Comparison of ENCODE assay signal across 15 cellular contexts in genomic region chr1:209527993-209528392, GRCh38. TPM values are rescaled to one million over a fixed set of nuclear protein-coding genes. Genes with fewer than 3 reads are reported as not detected.
DNase-seq lines count a peak whose midpoint lies in the region; ATAC-seq and TF ChIP-seq lines count a peak whose summit lies in the region.
"Had no signal": no experiment of that assay in that cellular context is flagged by ENCODE, and none has a peak within 500 bp of the region (broad histone marks: within the 10 kb centered on the region; RNA-seq: fewer than 3 reads in every experiment).

No MANE protein-coding gene starts in this region.

- H3K36me3 ChIP-seq in SJCRH30, result no peaks in the 10 kb centered on the region
- H3K36me3 ChIP-seq in smooth muscle cell (ENCODE audit: low read depth), result no peaks in the 10 kb centered on the region
- H3K36me3 ChIP-seq: colonic mucosa, prostate gland had no signal

- no peak overlapping the region for H2AFZ ChIP-seq in smooth muscle cell (ENCODE audit: low read depth)

- H3K4me2 ChIP-seq in smooth muscle cell, result peak overlapping the region; percentile 39

- no peak for ATAC-seq in natural killer cell
- no peak for ATAC-seq in GM18498 (IDR thresholded peaks at IDR 0.05; ENCODE audit: unreplicated experiment)

- H3K27me3 ChIP-seq in SJCRH30, result no peaks in the 10 kb centered on the region
- peaks cover 3% of the 10 kb centered on the region for H3K27me3 ChIP-seq in smooth muscle cell (ENCODE audit: low read depth)
- H3K27me3 ChIP-seq: colonic mucosa had no signal

- peak; percentile 42 for DNase-seq in HPDE6-E6E7 (ENCODE audit: extremely low spot score)
- peak; percentile 33 to 48 for DNase-seq in SJCRH30
- peak; percentile 97 for DNase-seq in kidney glomerular epithelial cell (lab: John Stamatoyannopoulos, UW)
- no peak for DNase-seq in smooth muscle cell (lab: John Stamatoyannopoulos, UW; ENCODE audit: unreplicated experiment)
- DNase-seq in natural killer cell, result no peak
- DNase-seq in anterior cingulate cortex (lab: John Stamatoyannopoulos, UW), result no peak
- DNase-seq in mesothelial cell of epicardium (ENCODE audit: low spot score in 2 of 2, unreplicated experiment in 2 of 2), result no peak
- DNase-seq: activated naive CD4-positive, alpha-beta T cell treated with anti-CD3 and anti-CD28 coated beads for 36 hours; colonic mucosa; foreskin melanocyte; NCI-H2029 treated with DMSO at 0.1 percent for 48 hours had no signal

- WGBS in smooth muscle cell (ENCODE audit: low lambda C conversion rate), result 43% methylated on average over 4 of the region's 4 CpGs

- H3K79me2 ChIP-seq in smooth muscle cell (ENCODE audit: low read depth), result no peaks in the 10 kb centered on the region

- TF ChIP-seq CTCF in smooth muscle cell (IDR thresholded peaks at IDR 0.05; ENCODE audit: borderline replicate concordance, insufficient read depth, poor library complexity, severe bottlenecking) (no peak), natural killer cell (IDR thresholded peaks at IDR 0.05) (no peak), mesothelial cell of epicardium (IDR thresholded peaks at IDR 0.05; ENCODE audit: unreplicated experiment) (no peak)

- no peaks in the 10 kb centered on the region for H3F3A ChIP-seq in smooth muscle cell (ENCODE audit: low read depth)

- H3K4me1 Mint-ChIP-seq in natural killer cell (no peaks in the 10 kb centered on the region), mesothelial cell of epicardium (peaks cover 9% of the 10 kb centered on the region)

- peaks cover 13 to 14% of the 10 kb centered on the region in 2 donors for H3K27me3 Mint-ChIP-seq in natural killer cell (ENCODE audit: low read depth in 2 of 2)
- peaks cover 3% of the 10 kb centered on the region for H3K27me3 Mint-ChIP-seq in mesothelial cell of epicardium (ENCODE audit: low read depth)

- peak overlapping the region; percentile 92 for H3K27ac ChIP-seq in SJCRH30
- peak overlapping the region; percentile 91 for H3K27ac ChIP-seq in smooth muscle cell (ENCODE audit: low read depth)
- H3K27ac ChIP-seq: colonic mucosa, prostate gland had no signal

- no peaks in the 10 kb centered on the region for H4K20me1 ChIP-seq in smooth muscle cell (ENCODE audit: low read depth)

- H3K9me3 ChIP-seq in SJCRH30 (replicated peaks) (no peaks in the 10 kb centered on the region), smooth muscle cell (replicated peaks; ENCODE audit: low read depth) (no peaks in the 10 kb centered on the region)
- H3K9me3 ChIP-seq: colonic mucosa, prostate gland had no signal

- no peaks in the 10 kb centered on the region for H3K9me3 Mint-ChIP-seq in natural killer cell
- no peaks in the 10 kb centered on the region for H3K9me3 Mint-ChIP-seq in mesothelial cell of epicardium
- H3K9me3 Mint-ChIP-seq: activated naive CD4-positive, alpha-beta T cell treated with anti-CD3 and anti-CD28 coated beads for 36 hours had no signal

- H3K9ac ChIP-seq in smooth muscle cell (ENCODE audit: low read depth), result peak overlapping the region; percentile 59

- no peak overlapping the region for H3K4me3 ChIP-seq in SJCRH30
- no peak overlapping the region for H3K4me3 ChIP-seq in smooth muscle cell
- H3K4me3 ChIP-seq: colonic mucosa, prostate gland had no signal

- H3K36me3 Mint-ChIP-seq in natural killer cell, result no peaks in the 10 kb centered on the region
- no peaks in the 10 kb centered on the region for H3K36me3 Mint-ChIP-seq in mesothelial cell of epicardium

- intact Hi-C loops in natural killer cell (cut with micrococcal nuclease), result no loop called here

- H3K27ac Mint-ChIP-seq in natural killer cell (no peak overlapping the region), mesothelial cell of epicardium (no peak overlapping the region)
- H3K27ac Mint-ChIP-seq: activated naive CD4-positive, alpha-beta T cell treated with anti-CD3 and anti-CD28 coated beads for 36 hours had no signal

- H3K4me1 ChIP-seq in SJCRH30 (peaks cover 57% of the 10 kb centered on the region), smooth muscle cell (ENCODE audit: low read depth) (peaks cover 9% of the 10 kb centered on the region)
- H3K4me1 ChIP-seq: colonic mucosa, prostate gland had no signal

- H3K4me3 Mint-ChIP-seq in natural killer cell (no peak overlapping the region), mesothelial cell of epicardium (no peak overlapping the region)
- H3K4me3 Mint-ChIP-seq: activated naive CD4-positive, alpha-beta T cell treated with anti-CD3 and anti-CD28 coated beads for 36 hours had no signal

RNA-seq across cellular contexts. Expression of gene CAMK1G, which starts 55.5 kb away (rescaled TPM):
- total RNA-seq in SJCRH30 (2014; rRNA removed; shearing (Covaris generic)), result not detected in 2 replicates
- total RNA-seq in smooth muscle cell (0.13 TPM in 1 of 2 replicates, not detected in the other), natural killer cell (not detected), mesothelial cell of epicardium (3.8 to 5.2 TPM (median 4.5 TPM) in 3 replicates)
- polyA plus RNA-seq in smooth muscle cell, result not detected in 2 replicates
- total RNA-seq: mesenteric fat pad; T-helper 2 cell treated with Interferon-gamma antibody and Interleukin-4, amounts not matched to agents 100 ng/mL and 5 ng/mL, for 36 hours had no signal

Comparison
In these comparisons a context has a peak if more than half of its experiments do, and no peak if none do; other contexts are left out.
1. DNase-seq: peak in HPDE6-E6E7 (single experiment), SJCRH30 (2 of 2) and kidney glomerular epithelial cell (single experiment); none in smooth muscle cell (single experiment), natural killer cell (single experiment), anterior cingulate cortex (0 of 58) and mesothelial cell of epicardium (0 of 2).